Comparison of ENCODE assay signal across 17 cellular contexts in genomic region chr2:14567561-14567960, GRCh38.
"Had no signal": no experiment of that assay in that cellular context is flagged by ENCODE, and none has a peak within 500 bp of the region (broad histone marks: within the 10 kb centered on the region; RNA-seq: fewer than 3 reads in every experiment).

No MANE protein-coding gene starts in this region.

- H3K36me3 Mint-ChIP-seq: naive thymus-derived CD4-positive, alpha-beta T cell; stimulated activated effector memory CD8-positive, alpha-beta T cell treated with anti-CD3 and anti-CD28 coated beads, Interleukin-12 subunit alpha, Interleukin-12 subunit beta, amount 100 ng/mL, for 72 hours had no signal

- H3K4me1 ChIP-seq: gastrocnemius medialis, tibial nerve had no signal

- H3K27me3 Mint-ChIP-seq: activated CD4-positive, alpha-beta T cell treated with anti-CD3 and anti-CD28 coated beads, Interleukin-2, amount 10 ng/mL, durations not matched to agents 7 days and 5 days; activated T-helper 17 cell treated with anti-CD3 and anti-CD28 coated beads, Interleukin-2, amount 50 U/mL, for 72 hours; naive thymus-derived CD4-positive, alpha-beta T cell; T-helper 17 cell had no signal

- ATAC-seq: activated T-helper 17 cell treated with anti-CD3 and anti-CD28 coated beads, Interleukin-2, amount 50 U/mL, for 72 hours; esophagus mucosa; gastrocnemius medialis; naive thymus-derived CD4-positive, alpha-beta T cell; right cardiac atrium; stimulated activated effector memory CD8-positive, alpha-beta T cell treated with anti-CD3 and anti-CD28 coated beads, Interleukin-12 subunit alpha, Interleukin-12 subunit beta, amount 100 ng/mL, for 72 hours; T-helper 17 cell had no signal

- H3K27ac ChIP-seq: gastrocnemius medialis, neutrophil, tibial nerve had no signal

- H3K9me3 ChIP-seq: gastrocnemius medialis, neutrophil, tibial nerve had no signal

- H3K4me3 Mint-ChIP-seq: activated CD4-positive, alpha-beta T cell treated with anti-CD3 and anti-CD28 coated beads, Interleukin-2, amount 10 ng/mL, durations not matched to agents 7 days and 5 days; activated naive CD4-positive, alpha-beta T cell treated with anti-CD3 and anti-CD28 coated beads for 36 hours; activated T-helper 17 cell treated with anti-CD3 and anti-CD28 coated beads, Interleukin-2, amount 50 U/mL, for 72 hours; naive thymus-derived CD4-positive, alpha-beta T cell; stimulated activated effector memory CD8-positive, alpha-beta T cell treated with anti-CD3 and anti-CD28 coated beads, Interleukin-12 subunit alpha, Interleukin-12 subunit beta, amount 100 ng/mL, for 72 hours; T-helper 17 cell had no signal

- H3K36me3 ChIP-seq: gastrocnemius medialis, neutrophil, tibial nerve had no signal

- H3K4me3 ChIP-seq: gastrocnemius medialis, lung, tibial nerve had no signal

- FAIRE-seq: TTC549 had no signal

- H3K27ac Mint-ChIP-seq: activated CD4-positive, alpha-beta T cell treated with anti-CD3 and anti-CD28 coated beads, Interleukin-2, amount 10 ng/mL, durations not matched to agents 7 days and 5 days; activated naive CD4-positive, alpha-beta T cell treated with anti-CD3 and anti-CD28 coated beads for 36 hours; activated T-helper 17 cell treated with anti-CD3 and anti-CD28 coated beads, Interleukin-2, amount 50 U/mL, for 72 hours; naive thymus-derived CD4-positive, alpha-beta T cell; stimulated activated effector memory CD8-positive, alpha-beta T cell treated with anti-CD3 and anti-CD28 coated beads, Interleukin-12 subunit alpha, Interleukin-12 subunit beta, amount 100 ng/mL, for 72 hours; T-helper 17 cell had no signal

- H3K27me3 ChIP-seq: gastrocnemius medialis, neutrophil, tibial nerve had no signal

- DNase-seq: activated CD4-positive, alpha-beta T cell treated with anti-CD3 and anti-CD28 coated beads, Interleukin-2, amount 10 ng/mL, durations not matched to agents 7 days and 5 days; activated CD4-positive, CD25-positive, alpha-beta regulatory T cell; activated CD8-positive, alpha-beta memory T cell treated with anti-CD3 and anti-CD28 coated beads for 24 hours; activated naive CD4-positive, alpha-beta T cell treated with anti-CD3 and anti-CD28 coated beads for 36 hours; effector memory CD4-positive, alpha-beta T cell; gastrocnemius medialis; naive thymus-derived CD4-positive, alpha-beta T cell; posterior cingulate gyrus; right cardiac atrium; T-helper 17 cell had no signal

- H3K9me3 Mint-ChIP-seq: activated CD4-positive, alpha-beta T cell treated with anti-CD3 and anti-CD28 coated beads, Interleukin-2, amount 10 ng/mL, durations not matched to agents 7 days and 5 days; activated naive CD4-positive, alpha-beta T cell treated with anti-CD3 and anti-CD28 coated beads for 36 hours had no signal

- H3K4me1 Mint-ChIP-seq: activated CD4-positive, alpha-beta T cell treated with anti-CD3 and anti-CD28 coated beads, Interleukin-2, amount 10 ng/mL, durations not matched to agents 7 days and 5 days; activated T-helper 17 cell treated with anti-CD3 and anti-CD28 coated beads, Interleukin-2, amount 50 U/mL, for 72 hours; naive thymus-derived CD4-positive, alpha-beta T cell; stimulated activated effector memory CD8-positive, alpha-beta T cell treated with anti-CD3 and anti-CD28 coated beads, Interleukin-12 subunit alpha, Interleukin-12 subunit beta, amount 100 ng/mL, for 72 hours; T-helper 17 cell had no signal
